20 cellular contexts compared by ENCODE assay signal in genomic region chr11:2716376-2717095, GRCh38.
"Had no signal": no experiment of that assay in that cellular context is flagged by ENCODE, and none has a peak within 500 bp of the region (broad histone marks: within the 10 kb centered on the region; RNA-seq: fewer than 3 reads in every experiment).

No MANE protein-coding gene starts in this region.

- H3K9me2 ChIP-seq: SK-N-SH had no signal

- H3K27ac Mint-ChIP-seq: activated CD4-positive, alpha-beta T cell treated with anti-CD3 and anti-CD28 coated beads for 36 hours; activated naive CD4-positive, alpha-beta T cell treated with anti-CD3 and anti-CD28 coated beads, Interleukin-2, amount 50 U/mL, for 72 hours; stimulated activated naive CD8-positive, alpha-beta T cell treated with anti-CD3 and anti-CD28 coated beads, Interleukin-15, Interleukin-2, amounts not matched to agents 100 ng/mL and 50 ng/mL, for 24 hours; T-helper 2 cell treated with Interferon-gamma antibody and Interleukin-4, amounts not matched to agents 5 μg/mL and 100 μg/mL, for 36 hours; WTC11 had no signal

- H3K9ac ChIP-seq: parathyroid adenoma, SK-N-SH had no signal

- H3K36me3 ChIP-seq: esophagus muscularis mucosa, left lung, suprapubic skin, upper lobe of left lung had no signal

- H3K79me2 ChIP-seq: parathyroid adenoma had no signal

- DNase-seq: activated CD4-positive, alpha-beta T cell treated with anti-CD3 and anti-CD28 coated beads for 36 hours; activated CD4-positive, alpha-beta T cell treated with anti-CD3 and anti-CD28 coated beads, Interleukin-2, amount 50 U/mL, for 48 hours; activated gamma-delta T cell treated with Interleukin-2 at 50 U/mL for 16 hours; adrenal gland; dermis blood vessel endothelial cell; effector memory CD4-positive, alpha-beta T cell; hippocampal formation; islet precursor cell; naive thymus-derived CD8-positive, alpha-beta T cell; SK-N-SH had no signal

- H3K4me1 ChIP-seq: adrenal gland, esophagus muscularis mucosa, left lung, parathyroid adenoma, upper lobe of left lung had no signal

- H3K27ac ChIP-seq: esophagus muscularis mucosa, left lung, parathyroid adenoma, suprapubic skin, upper lobe of left lung had no signal

- H2AFZ ChIP-seq: parathyroid adenoma had no signal

- H3K4me3 Mint-ChIP-seq: activated CD4-positive, alpha-beta T cell treated with anti-CD3 and anti-CD28 coated beads for 36 hours; naive thymus-derived CD8-positive, alpha-beta T cell; stimulated activated naive CD8-positive, alpha-beta T cell treated with anti-CD3 and anti-CD28 coated beads, Interleukin-15, Interleukin-2, amounts not matched to agents 100 ng/mL and 50 ng/mL, for 24 hours; T-helper 2 cell treated with Interferon-gamma antibody and Interleukin-4, amounts not matched to agents 5 μg/mL and 100 μg/mL, for 36 hours; WTC11 had no signal

- H3K4me3 ChIP-seq: adrenal gland, esophagus muscularis mucosa, left lung, mucosa of descending colon, suprapubic skin, upper lobe of left lung had no signal

- H3K9me3 Mint-ChIP-seq: activated naive CD4-positive, alpha-beta T cell treated with anti-CD3 and anti-CD28 coated beads, Interleukin-2, amount 50 U/mL, for 72 hours; naive thymus-derived CD8-positive, alpha-beta T cell; stimulated activated naive CD8-positive, alpha-beta T cell treated with anti-CD3 and anti-CD28 coated beads, Interleukin-15, Interleukin-2, amounts not matched to agents 100 ng/mL and 50 ng/mL, for 24 hours; T-helper 2 cell treated with Interferon-gamma antibody and Interleukin-4, amounts not matched to agents 5 μg/mL and 100 μg/mL, for 36 hours; WTC11 had no signal

- H3K27me3 ChIP-seq: adrenal gland, esophagus muscularis mucosa, left lung, suprapubic skin, upper lobe of left lung had no signal

- H3K4me1 Mint-ChIP-seq: activated CD4-positive, alpha-beta T cell treated with anti-CD3 and anti-CD28 coated beads for 36 hours; naive thymus-derived CD8-positive, alpha-beta T cell had no signal

- H3K9me3 ChIP-seq: adrenal gland, esophagus muscularis mucosa, left lung, mucosa of descending colon, SK-N-SH, suprapubic skin, upper lobe of left lung had no signal

- ATAC-seq: activated CD4-positive, alpha-beta T cell treated with anti-CD3 and anti-CD28 coated beads for 36 hours; activated naive CD4-positive, alpha-beta T cell treated with anti-CD3 and anti-CD28 coated beads, Interleukin-2, amount 50 U/mL, for 72 hours; left lung; mucosa of descending colon; naive thymus-derived CD8-positive, alpha-beta T cell; WTC11 had no signal

- H3K27me3 Mint-ChIP-seq: activated CD4-positive, alpha-beta T cell treated with anti-CD3 and anti-CD28 coated beads for 36 hours; naive thymus-derived CD8-positive, alpha-beta T cell; stimulated activated naive CD8-positive, alpha-beta T cell treated with anti-CD3 and anti-CD28 coated beads, Interleukin-15, Interleukin-2, amounts not matched to agents 100 ng/mL and 50 ng/mL, for 24 hours had no signal

- H3K36me3 Mint-ChIP-seq: activated naive CD4-positive, alpha-beta T cell treated with anti-CD3 and anti-CD28 coated beads, Interleukin-2, amount 50 U/mL, for 72 hours; WTC11 had no signal

- H3K4me2 ChIP-seq: SK-N-SH had no signal
